ENCODE assay signal across 12 cellular contexts in the genomic region with DNA sequence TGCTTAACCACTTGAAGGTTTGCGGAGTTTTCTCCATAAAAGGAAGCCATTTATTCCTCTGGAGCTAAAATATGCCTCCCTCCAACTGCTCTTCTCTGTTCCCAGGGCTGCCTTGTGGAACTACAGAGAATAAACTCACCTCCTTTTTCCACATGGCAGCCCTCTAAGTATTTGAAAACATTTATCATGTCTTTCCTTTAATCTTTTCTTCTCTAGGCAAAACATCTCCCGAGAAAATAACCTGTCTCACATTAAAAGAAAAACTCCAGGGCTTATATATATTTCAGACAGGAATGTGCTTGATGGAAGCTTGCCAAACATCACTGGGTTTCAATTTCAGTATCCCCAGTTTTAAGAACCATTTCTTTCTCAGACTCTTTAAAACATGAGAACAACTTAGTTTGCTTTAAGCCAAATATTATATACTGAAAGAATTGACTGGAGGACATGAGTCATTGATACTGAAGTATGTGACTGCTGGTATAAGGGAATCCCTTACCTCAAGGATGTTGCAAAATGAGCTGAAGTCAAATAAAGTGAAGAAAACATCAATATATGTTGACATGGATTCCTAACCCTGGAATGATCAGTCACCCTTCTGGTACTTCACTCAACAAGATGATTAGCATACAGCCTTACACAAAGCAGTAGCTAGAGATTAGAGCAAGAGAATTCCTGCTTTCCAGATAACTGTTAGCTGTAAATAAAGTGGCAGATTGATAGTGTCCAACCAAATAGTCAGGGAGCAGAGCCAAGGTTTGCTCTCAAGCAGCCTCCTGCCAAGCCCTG.
DNase-seq lines count a peak whose midpoint lies in the region; ATAC-seq and TF ChIP-seq lines count a peak whose summit lies in the region.
"Had no signal": no experiment of that assay in that cellular context is flagged by ENCODE, and none has a peak within 500 bp of the region (broad histone marks: within the 10 kb centered on the region; RNA-seq: fewer than 3 reads in every experiment).

No MANE protein-coding gene starts in this region.

- in situ Hi-C loops in astrocyte of the spinal cord (cut with HindIII; ENCODE audit: low sequenced_read_pairs), result no loop called here

- DNase-seq in DMS79 treated with DMSO at 0.1 percent for 48 hours (lab: John Stamatoyannopoulos, UW) (peak; percentile 58), DMS79 (lab: John Stamatoyannopoulos, UW) (no peak), astrocyte of the spinal cord (ENCODE audit: low read depth, low spot score) (peak; percentile 84), hepatic stellate cell (ENCODE audit: low spot score) (peak; percentile 75), stromal cell of bone marrow (ENCODE audit: low read depth) (peak; percentile 23)
- DNase-seq: activated CD4-positive, alpha-beta T cell treated with anti-CD3 and anti-CD28 coated beads, Interleukin-2, amount 50 U/mL, for 48 hours; adrenal gland; stimulated activated CD4-positive, alpha-beta T cell treated with anti-CD3 and anti-CD28 coated beads, Interleukin-4, amount 100 ng/mL, for 24 hours had no signal

- TF ChIP-seq CTCF in astrocyte of the spinal cord (IDR thresholded peaks at IDR 0.05; ENCODE audit: low read depth, low read length), result no peak

- ATAC-seq in HG02678 (IDR thresholded peaks at IDR 0.05; ENCODE audit: unreplicated experiment) (no peak), HG02973 (IDR thresholded peaks at IDR 0.05; ENCODE audit: unreplicated experiment) (no peak), GM18867 (IDR thresholded peaks at IDR 0.05; ENCODE audit: unreplicated experiment) (no peak)

- no peak overlapping the region for H3K4me3 ChIP-seq in astrocyte of the spinal cord (ENCODE audit: low read depth, low read length)
- H3K4me3 ChIP-seq: adrenal gland, thoracic aorta had no signal
